ENCODE assay signal across 13 cellular contexts in the genomic region with DNA sequence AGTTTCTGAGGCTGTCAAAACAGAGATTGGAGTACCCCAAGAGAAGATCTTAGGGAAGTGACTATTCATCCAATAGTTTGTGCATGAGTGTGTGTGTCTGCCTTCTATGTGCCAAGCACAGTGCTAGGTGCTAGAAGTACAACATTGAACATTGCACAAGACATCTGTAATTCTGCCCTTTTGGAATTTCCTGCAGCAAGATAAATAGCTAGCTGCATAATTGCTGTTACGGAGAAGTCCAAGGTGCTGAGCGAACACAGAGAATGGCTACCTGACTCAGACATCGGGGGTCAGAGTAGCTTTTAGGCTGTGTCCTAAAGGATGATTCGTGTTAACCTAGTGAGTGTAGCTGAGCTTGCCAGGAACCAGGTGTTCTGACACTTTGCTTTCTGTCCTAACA. TPM values are rescaled to one million over a fixed set of nuclear protein-coding genes. Genes with fewer than 3 reads are reported as not detected.
"Had no signal": no experiment of that assay in that cellular context is flagged by ENCODE, and none has a peak within 500 bp of the region (broad histone marks: within the 10 kb centered on the region; RNA-seq: fewer than 3 reads in every experiment).

No MANE protein-coding gene starts in this region.

- DNase-seq: activated CD4-positive, alpha-beta T cell treated with anti-CD3 and anti-CD28 coated beads, Interleukin-2, amount 50 U/mL, for 4 hours; activated T-cell treated with anti-CD3 and anti-CD28 coated beads, Interleukin-2, amount 50 U/mL, for 1 hour; amygdala; left cardiac atrium; stimulated activated CD4-positive, alpha-beta T cell treated with anti-CD3 and anti-CD28 coated beads, Interleukin-2, amount 100 ng/mL, for 48 hours; stimulated activated CD8-positive, alpha-beta memory T cell treated with anti-CD3 and anti-CD28 coated beads, Interleukin-4, amount 100 ng/mL, for 48 hours; stimulated activated naive CD8-positive, alpha-beta T cell treated with anti-CD3 and anti-CD28 coated beads, Interleukin-15, Interleukin-2, amounts not matched to agents 100 U/mL and 50 U/mL, for 24 hours; upper lobe of left lung had no signal

- H3K4me3 ChIP-seq: suprapubic skin, upper lobe of left lung had no signal

- H3K27me3 ChIP-seq: suprapubic skin, upper lobe of left lung had no signal

- H3K4me1 Mint-ChIP-seq: activated naive CD4-positive, alpha-beta T cell treated with anti-CD3 and anti-CD28 coated beads, Interleukin-2, amount 50 U/mL, for 24 hours; nephron had no signal

- H3K4me3 Mint-ChIP-seq: activated naive CD4-positive, alpha-beta T cell treated with anti-CD3 and anti-CD28 coated beads, Interleukin-2, amount 50 U/mL, for 24 hours; nephron had no signal

- H3K4me1 ChIP-seq: suprapubic skin, upper lobe of left lung had no signal

- H3K27ac Mint-ChIP-seq: activated naive CD4-positive, alpha-beta T cell treated with anti-CD3 and anti-CD28 coated beads, Interleukin-2, amount 50 U/mL, for 24 hours; nephron had no signal

- H3K36me3 Mint-ChIP-seq: activated naive CD4-positive, alpha-beta T cell treated with anti-CD3 and anti-CD28 coated beads, Interleukin-2, amount 50 U/mL, for 24 hours had no signal

- H3K9me3 ChIP-seq: suprapubic skin, upper lobe of left lung had no signal

- H3K9me3 Mint-ChIP-seq: activated naive CD4-positive, alpha-beta T cell treated with anti-CD3 and anti-CD28 coated beads, Interleukin-2, amount 50 U/mL, for 24 hours; nephron had no signal

- ATAC-seq: activated CD4-positive, CD25-positive, alpha-beta regulatory T cell treated with anti-CD3 and anti-CD28 coated beads, Interleukin-2, amount 50 U/mL, for 24 hours; left cardiac atrium; stimulated activated naive CD8-positive, alpha-beta T cell treated with anti-CD3 and anti-CD28 coated beads, Interleukin-15, Interleukin-2, amounts not matched to agents 100 U/mL and 50 U/mL, for 24 hours had no signal

- H3K27ac ChIP-seq: suprapubic skin, upper lobe of left lung had no signal

- H3K36me3 ChIP-seq: suprapubic skin, upper lobe of left lung had no signal

RNA-seq across cellular contexts. Expression of gene PAPPA, which starts 44.8 kb away (rescaled TPM):
- total RNA-seq: T-helper 2 cell treated with Interferon-gamma antibody and Interleukin-4, amounts not matched to agents 100 ng/mL and 5 ng/mL, for 36 hours had no signal
